2 cellular contexts compared by ENCODE assay signal in genomic region chr2:60699617-60700016, GRCh38.
TF ChIP-seq lines count a peak whose summit lies in the region.

No MANE protein-coding gene starts in this region.

TF ChIP-seq in HepG2, 621 proteins besides CTCF, POLR2A, EP300 and RAD21:
- TF ChIP-seq THAP11 (CRISPR knock-in tag; IDR thresholded peaks at IDR 0.05) (peak; percentile 86), FOXA3 (CRISPR knock-in tag; IDR thresholded peaks at IDR 0.05) (no peak), CERS6 (CRISPR knock-in tag; IDR thresholded peaks at IDR 0.05) (no peak), ATF7-NPFF (CRISPR knock-in tag; IDR thresholded peaks at IDR 0.05; ENCODE audit: low read depth) (no peak), ZNF782 (CRISPR knock-in tag; IDR thresholded peaks at IDR 0.05; ENCODE audit: borderline replicate concordance) (no peak), ZNF276 (CRISPR knock-in tag; IDR thresholded peaks at IDR 0.05; ENCODE audit: low read depth) (peak; percentile 63; the same call in 1 of the 2 replicates), ZNF143 (CRISPR knock-in tag; IDR thresholded peaks at IDR 0.05) (peak; percentile 74)
TF ChIP-seq in HepG2: peak in this region for 3.

TF ChIP-seq in K562, 482 proteins besides CTCF, POLR2A, EP300 and RAD21:
- peak; percentile 24; the same call in 1 of the 2 replicates for TF ChIP-seq ZNF143 (CRISPR knock-in tag; IDR thresholded peaks at IDR 0.05)
- peak; percentile 53 for TF ChIP-seq HCFC1 (IDR thresholded peaks at IDR 0.05; ENCODE audit: low read depth, low read length)
- TF ChIP-seq ZMIZ1 (IDR thresholded peaks at IDR 0.05; ENCODE audit: low read depth in 2 of 2, low read length in 2 of 2): no peak
